Comparison of ENCODE assay signal across 31 cellular contexts in genomic region chr9:91814681-91815212, GRCh38.
A peak's percentile ranks its signal among the peaks of the same experiment; 100 is the strongest.
DNase-seq lines count a peak whose midpoint lies in the region; ATAC-seq and TF ChIP-seq lines count a peak whose summit lies in the region.
"Had no signal": no experiment of that assay in that cellular context is flagged by ENCODE, and none has a peak within 500 bp of the region (broad histone marks: within the 10 kb centered on the region; RNA-seq: fewer than 3 reads in every experiment).

No MANE protein-coding gene starts in this region.

- H3K18ac ChIP-seq in H9 (ENCODE audit: insufficient read length, low read depth, low read length), result no peak overlapping the region

- H3K9ac ChIP-seq in H9 (ENCODE audit: extremely low read depth, insufficient read length, low read length), result no peak overlapping the region

- no peaks in the 10 kb centered on the region for H3K79me2 ChIP-seq in H9 (ENCODE audit: insufficient read depth, low read length)

- TF ChIP-seq EP300 in transverse colon (IDR thresholded peaks at IDR 0.05; ENCODE audit: low read depth), result no peak

- H3T11ph ChIP-seq in H9 (ENCODE audit: low read length), result no peak overlapping the region

- no peak overlapping the region for H3K4ac ChIP-seq in H9 (ENCODE audit: low read depth, low read length)

- H3K27me3 ChIP-seq in ectodermal cell (ENCODE audit: control insufficient read depth, insufficient read depth, low read length, poor library complexity, severe bottlenecking) (no peaks in the 10 kb centered on the region), muscle layer of duodenum (ENCODE audit: low read depth, low read length) (no peaks in the 10 kb centered on the region), transverse colon (no peaks in the 10 kb centered on the region), H9 (ENCODE audit: insufficient read depth, low read length) (no peaks in the 10 kb centered on the region)
- H3K27me3 ChIP-seq: upper lobe of left lung had no signal

- peaks cover 7 to 16% of the 10 kb centered on the region in 2 experiments for H3K4me1 Mint-ChIP-seq in H9
- H3K4me1 Mint-ChIP-seq: activated naive CD4-positive, alpha-beta T cell treated with anti-CD3 and anti-CD28 coated beads, Interleukin-2, amount 50 U/mL, for 24 hours; activated T-helper 17 cell treated with anti-CD3 and anti-CD28 coated beads, Interleukin-2, amount 50 U/mL, for 72 hours; memory B cell; naive B cell; stimulated activated naive B cell treated with anti-CD40 and anti-IgM and Interleukin-4, amounts not matched to agents 10 μg/mL and 1 μg/mL and 100 μg/mL, for 72 hours had no signal

- H3K4me3 Mint-ChIP-seq in H9, result no peak overlapping the region
- H3K4me3 Mint-ChIP-seq: activated CD8-positive, alpha-beta T cell treated with anti-CD3 and anti-CD28 coated beads for 36 hours; activated naive CD4-positive, alpha-beta T cell treated with anti-CD3 and anti-CD28 coated beads, Interleukin-2, amount 50 U/mL, for 24 hours; activated T-helper 17 cell treated with anti-CD3 and anti-CD28 coated beads, Interleukin-2, amount 50 U/mL, for 72 hours; CD14-positive monocyte; memory B cell; naive B cell; stimulated activated naive B cell treated with anti-CD40 and anti-IgM and Interleukin-4, amounts not matched to agents 10 μg/mL and 1 μg/mL and 100 μg/mL, for 72 hours had no signal

- intact Hi-C loops in transverse colon (cut with DNase I; ENCODE audit: low total_unique reads), result no loop called here

- 85 to 89% methylated on average over 8 of the region's 8 CpGs for WGBS in ectodermal cell, 2 experiments
- 73 to 96% methylated on average over 7 to 8 of the region's 8 CpGs for WGBS in transverse colon (ENCODE audit: low coverage in 1 of 2), 2 donors
- no CpG with 5 or more reads among the region's 8 CpGs for WGBS in H9 (ENCODE audit: extremely low coverage, insufficient read length, low lambda C conversion rate)

- H3K23ac ChIP-seq in H9 (ENCODE audit: insufficient read length, low read depth, low read length), result no peak overlapping the region

- no peaks in the 10 kb centered on the region for H3K36me3 ChIP-seq in ectodermal cell (ENCODE audit: control insufficient read depth, insufficient read depth, low read length)
- H3K36me3 ChIP-seq in muscle layer of duodenum (ENCODE audit: control insufficient read depth in 1 of 2, insufficient read depth in 2 of 2, low read length in 2 of 2), result no peaks in the 10 kb centered on the region
- H3K36me3 ChIP-seq in transverse colon, result no peaks in the 10 kb centered on the region
- H3K36me3 ChIP-seq: left lung, upper lobe of left lung had no signal

- H4K5ac ChIP-seq in H9 (ENCODE audit: insufficient read length, low read depth, low read length), result no peak overlapping the region

- no peak overlapping the region for H3K14ac ChIP-seq in H9 (ENCODE audit: insufficient read depth, low read length)

- H3K56ac ChIP-seq in H9 (ENCODE audit: insufficient read length, low read depth, low read length), result no peak overlapping the region

- H3K4me3 ChIP-seq in ectodermal cell (ENCODE audit: insufficient read depth, low read depth, low read length), result no peak overlapping the region
- H3K4me3 ChIP-seq in muscle layer of duodenum (ENCODE audit: low read depth in 1 of 2, low read length in 2 of 2), result no peak overlapping the region
- no peak overlapping the region for H3K4me3 ChIP-seq in transverse colon
- H3K4me3 ChIP-seq: left lung, PC-9, upper lobe of left lung had no signal

- H3K4me2 ChIP-seq in H9 (ENCODE audit: insufficient read depth, insufficient read length, low read length), result no peak overlapping the region
- H3K4me2 ChIP-seq: PC-9 had no signal

- H3K9me3 ChIP-seq in ectodermal cell (ENCODE audit: control insufficient read depth, low read length) (no peaks in the 10 kb centered on the region), muscle layer of duodenum (ENCODE audit: control insufficient read depth in 1 of 2, low read length in 2 of 2) (no peaks in the 10 kb centered on the region), transverse colon (no peaks in the 10 kb centered on the region), H9 (ENCODE audit: control insufficient read depth, low read depth, low read length) (no peaks in the 10 kb centered on the region)
- H3K9me3 ChIP-seq: left lung, upper lobe of left lung had no signal

- no peak overlapping the region for H2BK5ac ChIP-seq in H9 (ENCODE audit: insufficient read length, low read length)

- H3K27ac ChIP-seq in ectodermal cell (ENCODE audit: insufficient read depth, low read depth, low read length, poor library complexity, severe bottlenecking) (peak overlapping the region; percentile 4), muscle layer of duodenum (ENCODE audit: low read length) (peak overlapping the region; percentile 54), transverse colon (peak overlapping the region; percentile 20 to 72 (median 50)), H9 (ENCODE audit: insufficient read length, low read depth, low read length) (no peak overlapping the region)
- H3K27ac ChIP-seq: epithelial cell of prostate, left lung, PC-9, upper lobe of left lung had no signal

- H3K4me1 ChIP-seq in ectodermal cell (ENCODE audit: control insufficient read depth, insufficient read depth, low read length) (peaks cover 34% of the 10 kb centered on the region), muscle layer of duodenum (ENCODE audit: control insufficient read depth in 1 of 2, insufficient read depth in 2 of 2, low read length in 2 of 2) (peaks cover 12 to 56% of the 10 kb centered on the region in 2 donors), transverse colon (peaks cover 16 to 41% (median 22%) of the 10 kb centered on the region in 4 donors), H9 (ENCODE audit: insufficient read depth, low read length) (peaks cover 4% of the 10 kb centered on the region; the same call in 1 of the 2 replicates)

- no peaks in the 10 kb centered on the region for H3K79me1 ChIP-seq in H9 (ENCODE audit: insufficient read depth, low read depth, low read length, poor library complexity, severe bottlenecking)

- H4K8ac ChIP-seq in H9 (replicated peaks; ENCODE audit: insufficient read length, low read depth, low read length), result no peak overlapping the region

- H2BK120ac ChIP-seq in H9 (ENCODE audit: low read depth, low read length, poor library complexity, severe bottlenecking), result no peak overlapping the region

- no peak overlapping the region for H2AK5ac ChIP-seq in H9 (ENCODE audit: insufficient read length, low read length)

- DNase-seq in NCI-H2227 treated with DMSO at 0.1 percent for 48 hours (lab: John Stamatoyannopoulos, UW), result peak; percentile 4
- no peak for DNase-seq in NCI-H2227 (lab: John Stamatoyannopoulos, UW; ENCODE audit: unreplicated experiment)
- no peak for DNase-seq in transverse colon
- no peak for DNase-seq in GM13977 (ENCODE audit: low spot score)
- DNase-seq in H9, result no peak
- DNase-seq: 8988T; activated CD4-positive, alpha-beta T cell treated with anti-CD3 and anti-CD28 coated beads for 1 hour; activated CD8-positive, alpha-beta T cell treated with anti-CD3 and anti-CD28 coated beads for 36 hours; amygdala; DMS79 treated with DMSO at 0.1 percent for 48 hours; effector CD8-positive, alpha-beta T cell; GDM1; GOT3; left lung; naive B cell; NCI-H2171; NCI-H526; nucleus accumbens; PC-9; small intestine; stimulated activated naive B cell treated with anti-CD40 and anti-IgM and Interleukin-4, amounts not matched to agents 10 μg/mL and 1 μg/mL and 100 μg/mL, for 72 hours; upper lobe of left lung had no signal

- no peak overlapping the region for H2BK15ac ChIP-seq in H9 (ENCODE audit: low read depth, low read length)

- H2BK20ac ChIP-seq in H9 (ENCODE audit: low read depth, low read length, poor library complexity, severe bottlenecking), result no peak overlapping the region

- no peak overlapping the region for H2AFZ ChIP-seq in H9 (ENCODE audit: low read length)
- H2AFZ ChIP-seq: PC-9 had no signal

- in situ Hi-C loops in transverse colon (cut with MboI; ENCODE audit: low pct_ligation_motif_present in 1 of 4, low pct_unique_long_range_greater_than_20kb in 1 of 4, low sequenced_read_pairs in 3 of 4) (no loop called here), GM13977 (cut with MboI; ENCODE audit: low pct_unique_long_range_greater_than_20kb, low sequenced_read_pairs, unreplicated experiment) (no loop called here)

- H4K91ac ChIP-seq in H9 (ENCODE audit: insufficient read length, low read depth, low read length), result no peak overlapping the region

- no peak overlapping the region for H3K27ac Mint-ChIP-seq in H9
- H3K27ac Mint-ChIP-seq: activated CD8-positive, alpha-beta T cell treated with anti-CD3 and anti-CD28 coated beads for 36 hours; activated naive CD4-positive, alpha-beta T cell treated with anti-CD3 and anti-CD28 coated beads, Interleukin-2, amount 50 U/mL, for 24 hours; activated T-helper 17 cell treated with anti-CD3 and anti-CD28 coated beads, Interleukin-2, amount 50 U/mL, for 72 hours; CD14-positive monocyte; memory B cell; naive B cell; stimulated activated naive B cell treated with anti-CD40 and anti-IgM and Interleukin-4, amounts not matched to agents 10 μg/mL and 1 μg/mL and 100 μg/mL, for 72 hours had no signal

- TF ChIP-seq CTCF in transverse colon (IDR thresholded peaks at IDR 0.05) (no peak), GM13977 (IDR thresholded peaks at IDR 0.05; ENCODE audit: extremely low read depth, insufficient read depth, missing control alignments) (no peak), H9 (conservative IDR thresholded peaks at IDR 0.05) (no peak)

- no peaks in the 10 kb centered on the region; the same call in 1 of the 2 replicates for H3K27me3 Mint-ChIP-seq in H9 (ENCODE audit: low read depth)
- H3K27me3 Mint-ChIP-seq: activated CD8-positive, alpha-beta T cell treated with anti-CD3 and anti-CD28 coated beads for 36 hours; activated naive CD4-positive, alpha-beta T cell treated with anti-CD3 and anti-CD28 coated beads, Interleukin-2, amount 50 U/mL, for 24 hours; naive B cell; stimulated activated naive B cell treated with anti-CD40 and anti-IgM and Interleukin-4, amounts not matched to agents 10 μg/mL and 1 μg/mL and 100 μg/mL, for 72 hours had no signal

- H3K23me2 ChIP-seq in H9 (ENCODE audit: insufficient read length, low read depth, low read length, poor library complexity, severe bottlenecking), result no peaks in the 10 kb centered on the region

- TF ChIP-seq POLR2A in transverse colon (IDR thresholded peaks at IDR 0.05), result no peak

- no peak for ATAC-seq in GM18511 (IDR thresholded peaks at IDR 0.05; ENCODE audit: unreplicated experiment)
- ATAC-seq: activated CD8-positive, alpha-beta T cell treated with anti-CD3 and anti-CD28 coated beads for 36 hours; activated T-helper 17 cell treated with anti-CD3 and anti-CD28 coated beads, Interleukin-2, amount 50 U/mL, for 72 hours; left lung; Right ventricle myocardium inferior; stimulated activated naive B cell treated with anti-CD40 and anti-IgM and Interleukin-4, amounts not matched to agents 10 μg/mL and 1 μg/mL and 100 μg/mL, for 72 hours had no signal

- no peaks in the 10 kb centered on the region for H4K20me1 ChIP-seq in H9 (ENCODE audit: control insufficient read depth, insufficient read depth, insufficient read length)

- no peaks in the 10 kb centered on the region for H3K36me3 Mint-ChIP-seq in H9 (ENCODE audit: insufficient read depth in 1 of 3, low read depth in 3 of 3)
- H3K36me3 Mint-ChIP-seq: activated naive CD4-positive, alpha-beta T cell treated with anti-CD3 and anti-CD28 coated beads, Interleukin-2, amount 50 U/mL, for 24 hours; CD14-positive monocyte; memory B cell; naive B cell; stimulated activated naive B cell treated with anti-CD40 and anti-IgM and Interleukin-4, amounts not matched to agents 10 μg/mL and 1 μg/mL and 100 μg/mL, for 72 hours had no signal

- no peak overlapping the region for H2BK12ac ChIP-seq in H9 (ENCODE audit: insufficient read length, low read depth, low read length)

- no peaks in the 10 kb centered on the region for H3K9me3 Mint-ChIP-seq in H9
- H3K9me3 Mint-ChIP-seq: activated CD8-positive, alpha-beta T cell treated with anti-CD3 and anti-CD28 coated beads for 36 hours; activated naive CD4-positive, alpha-beta T cell treated with anti-CD3 and anti-CD28 coated beads, Interleukin-2, amount 50 U/mL, for 24 hours; activated T-helper 17 cell treated with anti-CD3 and anti-CD28 coated beads, Interleukin-2, amount 50 U/mL, for 72 hours; CD14-positive monocyte; memory B cell; naive B cell; stimulated activated naive B cell treated with anti-CD40 and anti-IgM and Interleukin-4, amounts not matched to agents 10 μg/mL and 1 μg/mL and 100 μg/mL, for 72 hours had no signal
